43 cellular contexts compared by ENCODE assay signal in the genomic region with DNA sequence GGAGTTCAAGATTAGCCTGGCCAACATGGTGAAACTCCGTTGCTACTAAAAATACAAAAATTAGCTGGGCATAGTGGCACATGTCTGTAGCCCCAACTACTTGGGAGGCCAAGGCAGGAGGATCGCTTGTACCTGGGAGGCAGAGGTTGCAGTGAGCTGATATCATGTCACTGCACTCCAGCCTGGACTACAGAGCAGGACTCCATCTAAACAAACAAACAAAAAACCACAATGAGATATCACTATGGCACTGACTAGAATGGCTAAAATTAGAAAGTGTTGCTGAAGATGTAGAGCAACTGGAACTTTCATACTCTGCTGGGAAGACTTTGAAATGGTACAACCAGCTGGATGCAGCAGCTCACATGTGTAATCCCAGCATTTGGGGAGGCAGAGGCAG. TPM values are rescaled to one million over a fixed set of nuclear protein-coding genes. Genes with fewer than 3 reads are reported as not detected.
"Had no signal": no experiment of that assay in that cellular context is flagged by ENCODE, and none has a peak within 500 bp of the region (broad histone marks: within the 10 kb centered on the region; RNA-seq: fewer than 3 reads in every experiment).

No MANE protein-coding gene starts in this region.

- ATAC-seq: activated CD8-positive, alpha-beta memory T cell treated with anti-CD3 and anti-CD28 coated beads, Interleukin-2, amount 10 ng/mL, durations not matched to agents 7 days and 5 days; activated T-cell treated with anti-CD3 and anti-CD28 coated beads, Interleukin-2, amount 50 U/mL, for 72 hours; activated T-helper 17 cell treated with anti-CD3 and anti-CD28 coated beads, Interleukin-2, amount 50 U/mL, for 72 hours; Right ventricle myocardium inferior; SK-N-SH treated with all-trans-retinoic acid at 6 μM for 48 hours had no signal

- H3K36me3 Mint-ChIP-seq: activated CD4-positive, alpha-beta memory T cell treated with anti-CD3 and anti-CD28 coated beads for 36 hours had no signal

- H3K9ac ChIP-seq: KMS-11 had no signal

- H3K27ac ChIP-seq: KMS-11, PC-9, RWPE1, VCaP had no signal

- H3K9me3 Mint-ChIP-seq: activated T-helper 17 cell treated with anti-CD3 and anti-CD28 coated beads, Interleukin-2, amount 50 U/mL, for 72 hours had no signal

- FAIRE-seq: RCC 7860 had no signal

- H2AFZ ChIP-seq: PC-9 had no signal

- H3K4me2 ChIP-seq: KMS-11, PC-9 had no signal

- H3K4me1 Mint-ChIP-seq: activated B cell treated with CpG ODN at 0.5 μM for 24 hours; activated CD8-positive, alpha-beta memory T cell treated with anti-CD3 and anti-CD28 coated beads, Interleukin-2, amount 10 ng/mL, durations not matched to agents 7 days and 5 days; activated naive CD8-positive, alpha-beta T cell treated with anti-CD3 and anti-CD28 coated beads for 36 hours; activated T-helper 17 cell treated with anti-CD3 and anti-CD28 coated beads, Interleukin-2, amount 50 U/mL, for 72 hours had no signal

- H3K4me3 Mint-ChIP-seq: activated B cell treated with CpG ODN at 0.5 μM for 24 hours; activated CD4-positive, alpha-beta memory T cell treated with anti-CD3 and anti-CD28 coated beads for 36 hours; activated CD8-positive, alpha-beta memory T cell treated with anti-CD3 and anti-CD28 coated beads, Interleukin-2, amount 10 ng/mL, durations not matched to agents 7 days and 5 days; activated naive CD8-positive, alpha-beta T cell treated with anti-CD3 and anti-CD28 coated beads for 36 hours; activated T-cell treated with anti-CD3 and anti-CD28 coated beads, Interleukin-2, amount 50 U/mL, for 72 hours; activated T-helper 17 cell treated with anti-CD3 and anti-CD28 coated beads, Interleukin-2, amount 50 U/mL, for 72 hours had no signal

- DNase-seq: activated B cell treated with CpG ODN at 0.5 μM for 24 hours; activated CD4-positive, alpha-beta memory T cell treated with anti-CD3 and anti-CD28 coated beads for 36 hours; activated CD4-positive, alpha-beta T cell treated with anti-CD3 and anti-CD28 coated beads for 4 hours; activated CD4-positive, alpha-beta T cell treated with anti-CD3 and anti-CD28 coated beads, Interleukin-2, amount 50 U/mL, for 1 hour; activated CD4-positive, CD25-positive, alpha-beta regulatory T cell treated with anti-CD3 and anti-CD28 coated beads, Interleukin-2, amount 50 U/mL, for 72 hours; activated CD8-positive, alpha-beta memory T cell treated with anti-CD3 and anti-CD28 coated beads for 24 hours; activated CD8-positive, alpha-beta memory T cell treated with anti-CD3 and anti-CD28 coated beads, Interleukin-2, amount 10 ng/mL, durations not matched to agents 7 days and 5 days; activated CD8-positive, alpha-beta memory T cell treated with anti-CD3 and anti-CD28 coated beads, Interleukin-2, amount 50 U/mL, for 48 hours; activated effector memory CD4-positive, alpha-beta T cell treated with anti-CD3 and anti-CD28 coated beads, Interleukin-2, amount 50 U/mL, for 16 hours; activated naive CD4-positive, alpha-beta T cell; activated naive CD4-positive, alpha-beta T cell treated with anti-CD3 and anti-CD28 coated beads, Interleukin-2, amount 50 U/mL, for 16 hours; activated naive CD8-positive, alpha-beta T cell treated with anti-CD3 and anti-CD28 coated beads for 36 hours; activated T-cell treated with anti-CD3 and anti-CD28 coated beads, Interleukin-2, amount 50 U/mL, for 72 hours; amniotic stem cell; aorta; NCI-H1105; NCI-H1417 treated with DMSO at 0.1 percent for 48 hours; NCI-H1694; NCI-H1930; NCI-H2081 treated with DMSO at 0.1 percent for 48 hours; NCI-H226; NCI-H446 treated with DMSO at 0.1 percent for 48 hours; NCI-H524; NCI-H69; NCI-H82; NK-92 treated with Interleukin-12 subunit alpha and Interleukin-12 subunit beta, amount 100 ng/mL, for 24 hours; PC-9; SIG-M5; SW 1271; T-helper 1 cell; T-helper 2 cell; T-helper 9 cell had no signal

- H3K27ac Mint-ChIP-seq: activated B cell treated with CpG ODN at 0.5 μM for 24 hours; activated CD4-positive, alpha-beta memory T cell treated with anti-CD3 and anti-CD28 coated beads for 36 hours; activated CD8-positive, alpha-beta memory T cell treated with anti-CD3 and anti-CD28 coated beads, Interleukin-2, amount 10 ng/mL, durations not matched to agents 7 days and 5 days; activated naive CD8-positive, alpha-beta T cell treated with anti-CD3 and anti-CD28 coated beads for 36 hours; activated T-cell treated with anti-CD3 and anti-CD28 coated beads, Interleukin-2, amount 50 U/mL, for 72 hours; activated T-helper 17 cell treated with anti-CD3 and anti-CD28 coated beads, Interleukin-2, amount 50 U/mL, for 72 hours had no signal

- H3K4me3 ChIP-seq: PC-9 had no signal

RNA-seq across cellular contexts. Expression of a gene that starts 19.4 kb away (rescaled TPM):
- total RNA-seq: activated B cell treated with CpG ODN at 0.5 μM for 24 hours; activated CD4-positive, alpha-beta memory T cell treated with anti-CD3 and anti-CD28 coated beads for 36 hours; activated CD8-positive, alpha-beta memory T cell treated with anti-CD3 and anti-CD28 coated beads, Interleukin-2, amount 10 ng/mL, durations not matched to agents 7 days and 5 days; activated naive CD8-positive, alpha-beta T cell treated with anti-CD3 and anti-CD28 coated beads for 36 hours; aorta; cardiac septum; MCF 10A; OCI-LY7; Right ventricle myocardium inferior; SK-MEL-5 had no signal
- polyA plus RNA-seq: aorta had no signal
